Comparison of ENCODE assay signal across 8 cellular contexts in genomic region chr3:182909318-182910040, GRCh38.
DNase-seq lines count a peak whose midpoint lies in the region; ATAC-seq and TF ChIP-seq lines count a peak whose summit lies in the region.

No MANE protein-coding gene starts in this region.

- H3K36me3 ChIP-seq in neural progenitor cell = no peaks in the 10 kb centered on the region

- no peaks in the 10 kb centered on the region for H3K9me3 Mint-ChIP-seq in neural progenitor cell

- H3K79me2 ChIP-seq in neural progenitor cell (ENCODE audit: low read depth) = no peaks in the 10 kb centered on the region

- peaks cover 4% of the 10 kb centered on the region for H3F3A ChIP-seq in neural progenitor cell (ENCODE audit: low read depth)

- no peak overlapping the region for H3K27ac ChIP-seq in neural progenitor cell

- peaks cover 10% of the 10 kb centered on the region for H3K4me1 ChIP-seq in neural progenitor cell

- no peak overlapping the region for H2AFZ ChIP-seq in neural progenitor cell (replicated peaks)

- in situ Hi-C loops in T47D (cut with HindIII; ENCODE audit: low pct_unique_long_range_greater_than_20kb, low sequenced_read_pairs) = no loop called here

- H3K9me3 ChIP-seq in neural progenitor cell (ENCODE audit: low read depth) = no peaks in the 10 kb centered on the region

- no peaks in the 10 kb centered on the region for H3K27me3 ChIP-seq in neural progenitor cell

- H3K4me3 ChIP-seq in LNCaP clone FGC (ENCODE audit: low read depth, low read length) = no peak overlapping the region
- no peak overlapping the region for H3K4me3 ChIP-seq in neural progenitor cell

- TF ChIP-seq CTCF in LNCaP clone FGC (IDR thresholded peaks at IDR 0.05; ENCODE audit: control insufficient read depth, extremely low read depth, insufficient read depth) (peak; percentile 40), neural progenitor cell (IDR thresholded peaks at IDR 0.05) (peak; percentile 67)

- no peak overlapping the region for H3K4me3 Mint-ChIP-seq in neural progenitor cell

- no peak overlapping the region for H3K27ac Mint-ChIP-seq in neural progenitor cell

- H3K9ac ChIP-seq in neural progenitor cell = no peak overlapping the region

- no peaks in the 10 kb centered on the region for H4K20me1 ChIP-seq in neural progenitor cell (ENCODE audit: low read depth)

- peaks cover 10% of the 10 kb centered on the region for H3K4me1 Mint-ChIP-seq in neural progenitor cell

- peaks cover 4% of the 10 kb centered on the region for H3K36me3 Mint-ChIP-seq in neural progenitor cell

- H3K27me3 Mint-ChIP-seq in neural progenitor cell (ENCODE audit: insufficient read depth, low read depth) = peaks cover 2% of the 10 kb centered on the region

- no peak overlapping the region for H3K4me2 ChIP-seq in neural progenitor cell

- no peak for ATAC-seq in activated CD4-positive, CD25-positive, alpha-beta regulatory T cell treated with anti-CD3 and anti-CD28 coated beads, Interleukin-2, amount 50 U/mL, for 24 hours
- ATAC-seq in GM21529 (IDR thresholded peaks at IDR 0.05; ENCODE audit: unreplicated experiment) = no peak

- peak; percentile 15 for DNase-seq in NCI-H510A treated with DMSO at 0.1 percent for 48 hours (lab: John Stamatoyannopoulos, UW)
- DNase-seq in NCI-H510A (lab: John Stamatoyannopoulos, UW) = no peak
- no peak for DNase-seq in LNCaP clone FGC (ENCODE audit: low read depth)
- peak; percentile 28 to 44 for DNase-seq in T47D (ENCODE audit: low read depth in 1 of 2, low spot score in 1 of 2)
- peak; percentile 38 for DNase-seq in neural progenitor cell (ENCODE audit: low spot score)
- no peak for DNase-seq in stimulated activated CD4-positive, alpha-beta T cell treated with anti-CD3 and anti-CD28 coated beads, Interleukin-2, amount 100 ng/mL, for 24 hours

Comparison
In these comparisons a context has a peak if more than half of its experiments do, and no peak if none do; other contexts are left out.
1. DNase-seq: peak in NCI-H510A treated with DMSO at 0.1 percent for 48 hours (single experiment), T47D (2 of 2) and neural progenitor cell (single experiment); none in NCI-H510A (single experiment), LNCaP clone FGC (single experiment) and stimulated activated CD4-positive, alpha-beta T cell treated with anti-CD3 and anti-CD28 coated beads, Interleukin-2, amount 100 ng/mL, for 24 hours (0 of 2).